ENCODE assay signal across 24 cellular contexts in the genomic region with DNA sequence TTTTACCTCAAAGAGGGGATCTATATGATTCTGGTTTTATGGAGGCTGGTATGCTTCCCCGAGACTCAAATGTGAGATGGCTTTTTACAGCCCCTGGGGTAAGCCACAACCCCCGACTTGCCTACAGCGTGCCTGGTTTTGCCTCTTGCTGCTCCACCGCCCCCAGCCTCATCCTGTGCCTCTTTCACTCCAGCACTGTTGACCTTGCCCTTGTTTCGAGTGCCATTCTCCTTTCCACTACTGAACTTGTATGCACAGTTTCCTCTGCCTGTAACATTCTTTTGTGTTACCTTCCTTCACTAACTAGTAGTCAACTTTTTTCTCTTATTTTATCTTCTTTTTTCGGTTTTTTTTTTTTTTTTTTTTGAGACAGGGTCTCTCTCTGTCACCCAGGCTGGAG.
DNase-seq lines count a peak whose midpoint lies in the region; ATAC-seq and TF ChIP-seq lines count a peak whose summit lies in the region.
"Had no signal": no experiment of that assay in that cellular context is flagged by ENCODE, and none has a peak within 500 bp of the region (broad histone marks: within the 10 kb centered on the region; RNA-seq: fewer than 3 reads in every experiment).

No MANE protein-coding gene starts in this region.

- no peak overlapping the region for H3K23ac ChIP-seq in mesenchymal stem cell (ENCODE audit: low read length in 2 of 2)

- peak overlapping the region in 1 of 2 experiments; percentile 44 for H3K14ac ChIP-seq in mesenchymal stem cell (ENCODE audit: low read length in 2 of 2)

- H3K27ac ChIP-seq in mesenchymal stem cell (ENCODE audit: low read length, poor library complexity, severe bottlenecking), result no peak overlapping the region
- H3K27ac ChIP-seq in heart right ventricle, result no peak overlapping the region
- H3K27ac ChIP-seq: 22Rv1 had no signal

- H3K4me1 ChIP-seq in mesenchymal stem cell (ENCODE audit: control insufficient read depth, insufficient read depth, low read depth, low read length) (peaks cover 7% of the 10 kb centered on the region), heart right ventricle (peaks cover 0 to 6% (median 0%) of the 10 kb centered on the region in 9 donors)

- TF ChIP-seq CTCF in foreskin fibroblast (IDR thresholded peaks at IDR 0.05; ENCODE audit: low read depth, low read length), result no peak
- TF ChIP-seq CTCF in heart right ventricle (IDR thresholded peaks at IDR 0.05), result no peak

- CTCF ChIA-PET in activated naive CD4-positive, alpha-beta T cell treated with anti-CD3 and anti-CD28 coated beads, Interleukin-2, amount 10 ng/mL, durations not matched to agents 7 days and 5 days (lab: Charles Lee), result no interaction called here

- H3K27me3 ChIP-seq in mesenchymal stem cell (ENCODE audit: control insufficient read depth in 1 of 2, insufficient read depth in 1 of 2, low read length in 2 of 2) (peaks cover 64 to 78% of the 10 kb centered on the region in 2 experiments), heart right ventricle (no peaks in the 10 kb centered on the region)
- H3K27me3 ChIP-seq: MG63 had no signal

- no peak overlapping the region for H2BK15ac ChIP-seq in mesenchymal stem cell (ENCODE audit: low read depth, poor library complexity, severe bottlenecking)

- DNase-seq in DMS153 treated with DMSO at 0.1 percent for 48 hours (lab: John Stamatoyannopoulos, UW; ENCODE audit: unreplicated experiment) (peak; percentile 1), DMS153 (lab: John Stamatoyannopoulos, UW) (no peak), mesenchymal stem cell (no peak), foreskin fibroblast (no peak), heart right ventricle (no peak)
- DNase-seq in activated naive CD4-positive, alpha-beta T cell treated with anti-CD3 and anti-CD28 coated beads, Interleukin-2, amount 10 ng/mL, durations not matched to agents 7 days and 5 days, result no peak
- DNase-seq: ACHN; C1 segment of cervical spinal cord; CD8-positive, alpha-beta T cell; H7; HFFc6; Kasumi-1; MG63; NCI-H1417 treated with DMSO at 0.1 percent for 48 hours; NCI-H187 treated with DMSO at 0.1 percent for 48 hours; NCI-H2107; NCI-H2227 treated with DMSO at 0.1 percent for 48 hours; NCI-H524; NCI-H82 had no signal

- no peaks in the 10 kb centered on the region for H3K27me3 Mint-ChIP-seq in activated naive CD4-positive, alpha-beta T cell treated with anti-CD3 and anti-CD28 coated beads, Interleukin-2, amount 50 U/mL, for 24 hours
- no peaks in the 10 kb centered on the region for H3K27me3 Mint-ChIP-seq in activated naive CD4-positive, alpha-beta T cell treated with anti-CD3 and anti-CD28 coated beads, Interleukin-2, amount 10 ng/mL, durations not matched to agents 7 days and 5 days

- no peak overlapping the region for H3K4me2 ChIP-seq in mesenchymal stem cell (ENCODE audit: low read length, poor library complexity, severe bottlenecking)

- no peak overlapping the region for H2BK5ac ChIP-seq in mesenchymal stem cell (ENCODE audit: low read depth, low read length, poor library complexity, severe bottlenecking)

- intact Hi-C loops in heart right ventricle (cut with DNase I), result loop anchor here in 1 of 10 donors (10.0 kb wide), 1 partner anchor 148 kb away; no protein-coding TSS in a partner anchor

- H2AK5ac ChIP-seq in mesenchymal stem cell (ENCODE audit: low read length, severe bottlenecking), result no peak overlapping the region

- H3K4me1 Mint-ChIP-seq in activated naive CD4-positive, alpha-beta T cell treated with anti-CD3 and anti-CD28 coated beads, Interleukin-2, amount 50 U/mL, for 24 hours, result peaks cover 32% of the 10 kb centered on the region
- peaks cover 11% of the 10 kb centered on the region for H3K4me1 Mint-ChIP-seq in activated naive CD4-positive, alpha-beta T cell treated with anti-CD3 and anti-CD28 coated beads, Interleukin-2, amount 10 ng/mL, durations not matched to agents 7 days and 5 days

- H3K4me3 ChIP-seq in mesenchymal stem cell (ENCODE audit: insufficient read depth in 1 of 2, low read depth in 1 of 2, low read length in 2 of 2) (no peak overlapping the region), foreskin fibroblast (ENCODE audit: low read depth in 1 of 2, low read length in 2 of 2) (no peak overlapping the region), heart right ventricle (no peak overlapping the region)
- H3K4me3 ChIP-seq: MG63 had no signal

- WGBS in mesenchymal stem cell, result 55% methylated on average over 6 of the region's 6 CpGs
- 79 to 82% methylated on average over 6 of the region's 6 CpGs for WGBS in heart right ventricle, 2 donors

- no peak overlapping the region for H2BK120ac ChIP-seq in mesenchymal stem cell (ENCODE audit: low read depth, low read length)

- no peak overlapping the region for H4K8ac ChIP-seq in mesenchymal stem cell (ENCODE audit: low read length)

- H3K4me3 Mint-ChIP-seq in activated naive CD4-positive, alpha-beta T cell treated with anti-CD3 and anti-CD28 coated beads, Interleukin-2, amount 50 U/mL, for 24 hours, result peak overlapping the region; percentile 11
- H3K4me3 Mint-ChIP-seq in activated naive CD4-positive, alpha-beta T cell treated with anti-CD3 and anti-CD28 coated beads, Interleukin-2, amount 10 ng/mL, durations not matched to agents 7 days and 5 days, result no peak overlapping the region
- H3K4me3 Mint-ChIP-seq: CD8-positive, alpha-beta T cell; HFFc6 had no signal

- H4K91ac ChIP-seq in mesenchymal stem cell (ENCODE audit: low read length), result peak overlapping the region; percentile 65

- no peak overlapping the region for H3K18ac ChIP-seq in mesenchymal stem cell (ENCODE audit: low read depth in 1 of 2, low read length in 2 of 2)

- H3K9me3 Mint-ChIP-seq in activated naive CD4-positive, alpha-beta T cell treated with anti-CD3 and anti-CD28 coated beads, Interleukin-2, amount 50 U/mL, for 24 hours, result no peaks in the 10 kb centered on the region
- no peaks in the 10 kb centered on the region for H3K9me3 Mint-ChIP-seq in activated naive CD4-positive, alpha-beta T cell treated with anti-CD3 and anti-CD28 coated beads, Interleukin-2, amount 10 ng/mL, durations not matched to agents 7 days and 5 days
- H3K9me3 Mint-ChIP-seq: CD8-positive, alpha-beta T cell; HFFc6 had no signal

- H3K36me3 ChIP-seq in mesenchymal stem cell (ENCODE audit: control insufficient read depth in 1 of 2, insufficient read depth in 2 of 2, low read depth in 1 of 2, low read length in 2 of 2), result no peaks in the 10 kb centered on the region
- no peaks in the 10 kb centered on the region for H3K36me3 ChIP-seq in heart right ventricle
- H3K36me3 ChIP-seq: MG63 had no signal

- no peak overlapping the region for H2AFZ ChIP-seq in mesenchymal stem cell (ENCODE audit: low read depth, low read length)

- no peak overlapping the region for H3K4ac ChIP-seq in mesenchymal stem cell (ENCODE audit: low read depth in 1 of 2, low read length in 2 of 2)

- ATAC-seq in GM18870 (IDR thresholded peaks at IDR 0.05; ENCODE audit: unreplicated experiment) (no peak), heart right ventricle (no peak)
- ATAC-seq: CD8-positive, alpha-beta T cell; Panc1; SK-N-SH treated with all-trans-retinoic acid at 6 μM for 48 hours had no signal

- peak overlapping the region in 1 of 2 experiments; percentile 47 for H2BK12ac ChIP-seq in mesenchymal stem cell (ENCODE audit: low read length in 2 of 2)

- H3K79me1 ChIP-seq in mesenchymal stem cell (replicated peaks; ENCODE audit: low read length, poor library complexity, severe bottlenecking), result no peaks in the 10 kb centered on the region

- no peak overlapping the region for H3K9ac ChIP-seq in mesenchymal stem cell (ENCODE audit: low read length)

- peak overlapping the region; percentile 53 for H3K27ac Mint-ChIP-seq in activated naive CD4-positive, alpha-beta T cell treated with anti-CD3 and anti-CD28 coated beads, Interleukin-2, amount 50 U/mL, for 24 hours
- no peak overlapping the region for H3K27ac Mint-ChIP-seq in activated naive CD4-positive, alpha-beta T cell treated with anti-CD3 and anti-CD28 coated beads, Interleukin-2, amount 10 ng/mL, durations not matched to agents 7 days and 5 days
- H3K27ac Mint-ChIP-seq: HFFc6 had no signal

- H3K9me3 ChIP-seq in mesenchymal stem cell (ENCODE audit: control insufficient read depth, low read length) (no peaks in the 10 kb centered on the region), heart right ventricle (no peaks in the 10 kb centered on the region)
- H3K9me3 ChIP-seq: MG63 had no signal

- no peaks in the 10 kb centered on the region for H3K36me3 Mint-ChIP-seq in activated naive CD4-positive, alpha-beta T cell treated with anti-CD3 and anti-CD28 coated beads, Interleukin-2, amount 50 U/mL, for 24 hours
- no peaks in the 10 kb centered on the region for H3K36me3 Mint-ChIP-seq in activated naive CD4-positive, alpha-beta T cell treated with anti-CD3 and anti-CD28 coated beads, Interleukin-2, amount 10 ng/mL, durations not matched to agents 7 days and 5 days
- H3K36me3 Mint-ChIP-seq: CD8-positive, alpha-beta T cell had no signal
